1 cellular context compared by ENCODE assay signal in genomic region chr11:20035701-20036601, GRCh38.
TF ChIP-seq lines count a peak whose summit lies in the region.

No MANE protein-coding gene starts in this region.

TF ChIP-seq in HepG2, 621 proteins besides CTCF, POLR2A, EP300 and RAD21 (continued from another document and continues in another):
- TF ChIP-seq ZNF414 (CRISPR knock-in tag; IDR thresholded peaks at IDR 0.05) (peak; percentile 88), ZNF256 (CRISPR knock-in tag; conservative IDR thresholded peaks at IDR 0.05) (0 out of 2 replicates have a peak, but pooled peaks have one; percentile 56), ZBTB43 (CRISPR knock-in tag; conservative IDR thresholded peaks at IDR 0.05) (peak; percentile 77), TBX2 (CRISPR knock-in tag; IDR thresholded peaks at IDR 0.05; ENCODE audit: borderline replicate concordance) (peak; percentile 96), MIER3 (CRISPR knock-in tag; IDR thresholded peaks at IDR 0.05; ENCODE audit: borderline replicate concordance) (no peak), ZNF121 (CRISPR knock-in tag; IDR thresholded peaks at IDR 0.05) (no peak), HES4 (CRISPR knock-in tag; IDR thresholded peaks at IDR 0.05; ENCODE audit: borderline replicate concordance) (peak; percentile 37; the same call in 1 of the 2 replicates), STAT5B (CRISPR knock-in tag; IDR thresholded peaks at IDR 0.05) (0 out of 2 replicates have a peak, but pooled peaks have one; percentile 10), THAP8 (CRISPR knock-in tag; IDR thresholded peaks at IDR 0.05; ENCODE audit: borderline replicate concordance) (no peak), SNAPC5 (CRISPR knock-in tag; IDR thresholded peaks at IDR 0.05; ENCODE audit: borderline replicate concordance) (no peak), LRRFIP1 (CRISPR knock-in tag; conservative IDR thresholded peaks at IDR 0.05) (no peak), DPF2 (CRISPR knock-in tag; IDR thresholded peaks at IDR 0.05; ENCODE audit: borderline replicate concordance, low read depth) (peak; percentile 76), RNF2 (conservative IDR thresholded peaks at IDR 0.05; ENCODE audit: low read depth) (no peak), SKIL (CRISPR knock-in tag; IDR thresholded peaks at IDR 0.05; ENCODE audit: borderline replicate concordance) (peak; percentile 91), SMARCE1 (IDR thresholded peaks at IDR 0.05; ENCODE audit: borderline replicate concordance) (no peak), ZNF207 (IDR thresholded peaks at IDR 0.05; ENCODE audit: borderline replicate concordance) (no peak), ZNF441 (CRISPR knock-in tag; IDR thresholded peaks at IDR 0.05; ENCODE audit: borderline replicate concordance) (no peak), NFRKB (IDR thresholded peaks at IDR 0.05) (no peak), NR2F1 (CRISPR knock-in tag; IDR thresholded peaks at IDR 0.05) (peak; percentile 94 to 98), ZBTB34 (CRISPR knock-in tag; IDR thresholded peaks at IDR 0.05) (no peak; the same call in 1 of the 2 replicates), ZFAT (CRISPR knock-in tag; conservative IDR thresholded peaks at IDR 0.05) (no peak), TIGD3 (CRISPR knock-in tag; IDR thresholded peaks at IDR 0.05; ENCODE audit: borderline replicate concordance) (0 out of 2 replicates have a peak, but pooled peaks have one; percentile 73), KAT2B (IDR thresholded peaks at IDR 0.05; ENCODE audit: borderline replicate concordance, low read depth, low read length) (no peak), ZNF7 (CRISPR knock-in tag; IDR thresholded peaks at IDR 0.05) (peak; percentile 48; the same call in 1 of the 2 replicates), ZNF124 (CRISPR knock-in tag; IDR thresholded peaks at IDR 0.05) (peak; percentile 22; the same call in 1 of the 2 replicates), TOE1 (CRISPR knock-in tag; IDR thresholded peaks at IDR 0.05) (0 out of 2 replicates have a peak, but pooled peaks have one; percentile 45), TRIM24 (CRISPR knock-in tag; IDR thresholded peaks at IDR 0.05) (peak; percentile 58), ZNF460 (CRISPR knock-in tag; IDR thresholded peaks at IDR 0.05; ENCODE audit: borderline replicate concordance) (no peak), ZUFSP (CRISPR knock-in tag; IDR thresholded peaks at IDR 0.05; ENCODE audit: borderline replicate concordance) (no peak), GFI1 (CRISPR knock-in tag; IDR thresholded peaks at IDR 0.05; ENCODE audit: borderline replicate concordance) (peak; percentile 90), ZNF660 (CRISPR knock-in tag; IDR thresholded peaks at IDR 0.05; ENCODE audit: borderline replicate concordance, low read depth) (no peak), ELK4 (CRISPR knock-in tag; IDR thresholded peaks at IDR 0.05; ENCODE audit: borderline replicate concordance) (no peak), ZNF367 (CRISPR knock-in tag; IDR thresholded peaks at IDR 0.05; ENCODE audit: borderline replicate concordance) (no peak), ZNF235 (CRISPR knock-in tag; IDR thresholded peaks at IDR 0.05; ENCODE audit: borderline replicate concordance) (no peak), JUN (CRISPR knock-in tag; IDR thresholded peaks at IDR 0.05) (peak; percentile 78), ZNF292 (CRISPR knock-in tag; IDR thresholded peaks at IDR 0.05; ENCODE audit: borderline replicate concordance, low read depth) (peak; percentile 87; the same call in 1 of the 2 replicates), ZBTB3 (CRISPR knock-in tag; IDR thresholded peaks at IDR 0.05; ENCODE audit: borderline replicate concordance, low read depth) (peak; percentile 47; the same call in 1 of the 2 replicates)
- TF ChIP-seq, protein P1, sequence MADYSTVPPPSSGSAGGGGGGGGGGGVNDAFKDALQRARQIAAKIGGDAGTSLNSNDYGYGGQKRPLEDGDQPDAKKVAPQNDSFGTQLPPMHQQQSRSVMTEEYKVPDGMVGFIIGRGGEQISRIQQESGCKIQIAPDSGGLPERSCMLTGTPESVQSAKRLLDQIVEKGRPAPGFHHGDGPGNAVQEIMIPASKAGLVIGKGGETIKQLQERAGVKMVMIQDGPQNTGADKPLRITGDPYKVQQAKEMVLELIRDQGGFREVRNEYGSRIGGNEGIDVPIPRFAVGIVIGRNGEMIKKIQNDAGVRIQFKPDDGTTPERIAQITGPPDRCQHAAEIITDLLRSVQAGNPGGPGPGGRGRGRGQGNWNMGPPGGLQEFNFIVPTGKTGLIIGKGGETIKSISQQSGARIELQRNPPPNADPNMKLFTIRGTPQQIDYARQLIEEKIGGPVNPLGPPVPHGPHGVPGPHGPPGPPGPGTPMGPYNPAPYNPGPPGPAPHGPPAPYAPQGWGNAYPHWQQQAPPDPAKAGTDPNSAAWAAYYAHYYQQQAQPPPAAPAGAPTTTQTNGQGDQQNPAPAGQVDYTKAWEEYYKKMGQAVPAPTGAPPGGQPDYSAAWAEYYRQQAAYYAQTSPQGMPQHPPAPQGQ (CRISPR knock-in tag; IDR thresholded peaks at IDR 0.05; ENCODE audit: borderline replicate concordance), result no peak
- TF ChIP-seq, protein P2, sequence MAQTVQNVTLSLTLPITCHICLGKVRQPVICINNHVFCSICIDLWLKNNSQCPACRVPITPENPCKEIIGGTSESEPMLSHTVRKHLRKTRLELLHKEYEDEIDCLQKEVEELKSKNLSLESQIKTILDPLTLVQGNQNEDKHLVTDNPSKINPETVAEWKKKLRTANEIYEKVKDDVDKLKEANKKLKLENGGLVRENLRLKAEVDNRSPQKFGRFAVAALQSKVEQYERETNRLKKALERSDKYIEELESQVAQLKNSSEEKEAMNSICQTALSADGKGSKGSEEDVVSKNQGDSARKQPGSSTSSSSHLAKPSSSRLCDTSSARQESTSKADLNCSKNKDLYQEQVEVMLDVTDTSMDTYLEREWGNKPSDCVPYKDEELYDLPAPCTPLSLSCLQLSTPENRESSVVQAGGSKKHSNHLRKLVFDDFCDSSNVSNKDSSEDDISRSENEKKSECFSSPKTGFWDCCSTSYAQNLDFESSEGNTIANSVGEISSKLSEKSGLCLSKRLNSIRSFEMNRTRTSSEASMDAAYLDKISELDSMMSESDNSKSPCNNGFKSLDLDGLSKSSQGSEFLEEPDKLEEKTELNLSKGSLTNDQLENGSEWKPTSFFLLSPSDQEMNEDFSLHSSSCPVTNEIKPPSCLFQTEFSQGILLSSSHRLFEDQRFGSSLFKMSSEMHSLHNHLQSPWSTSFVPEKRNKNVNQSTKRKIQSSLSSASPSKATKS (CRISPR knock-in tag; IDR thresholded peaks at IDR 0.05), result 0 out of 2 replicates have a peak, but pooled peaks have one; percentile 6
